17 cellular contexts compared by ENCODE assay signal in the genomic region with DNA sequence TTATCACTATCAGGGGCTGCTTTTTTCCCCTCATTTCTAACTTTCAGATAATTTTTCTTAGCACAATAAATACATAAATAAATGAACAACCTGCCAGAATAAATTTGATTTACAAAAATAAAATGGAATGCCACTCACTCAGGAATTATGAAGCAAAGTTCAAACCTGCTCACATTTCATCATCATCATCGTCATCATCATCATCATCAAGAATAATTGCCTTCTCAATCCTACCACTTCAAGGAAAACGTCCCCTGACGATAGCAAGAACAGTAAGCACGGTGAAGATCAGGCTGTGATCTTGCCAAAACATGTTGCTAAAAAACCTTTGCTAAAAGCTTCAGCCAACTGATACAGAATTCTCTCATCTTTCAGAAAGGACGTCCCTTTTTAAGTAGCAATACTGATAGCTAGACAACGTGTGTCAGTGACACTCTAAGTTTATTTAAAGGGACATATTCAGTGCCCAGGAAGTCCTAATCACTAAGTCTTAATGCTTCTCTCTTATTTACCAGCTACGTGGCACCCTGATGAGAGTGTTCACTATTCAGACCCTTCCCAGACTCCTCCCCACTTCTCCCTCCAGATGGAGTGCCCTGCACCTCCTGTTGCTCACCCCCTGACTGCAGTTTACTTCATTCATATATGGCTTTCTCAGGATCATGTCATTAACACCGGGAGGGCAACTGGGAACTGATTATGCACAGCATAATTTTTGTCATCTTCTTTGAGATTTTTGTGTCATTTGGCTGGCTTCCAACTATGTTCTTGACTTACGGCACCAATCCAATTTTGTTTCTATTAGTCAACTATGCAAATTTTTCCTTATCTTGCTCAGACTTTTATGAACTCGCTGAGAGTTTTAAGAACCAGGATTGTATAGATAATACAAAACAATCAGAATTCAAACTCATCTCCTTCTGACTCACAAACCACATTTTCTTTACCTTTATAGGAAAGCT.
DNase-seq lines count a peak whose midpoint lies in the region; ATAC-seq and TF ChIP-seq lines count a peak whose summit lies in the region.
"Had no signal": no experiment of that assay in that cellular context is flagged by ENCODE, and none has a peak within 500 bp of the region (broad histone marks: within the 10 kb centered on the region; RNA-seq: fewer than 3 reads in every experiment).

No MANE protein-coding gene starts in this region.

- no peaks in the 10 kb centered on the region for H3K27me3 ChIP-seq in foreskin keratinocyte
- H3K27me3 ChIP-seq in spleen (replicated peaks in 1 of 7) = no peaks in the 10 kb centered on the region
- H3K27me3 ChIP-seq: BLaER1 had no signal

- H3K36me3 ChIP-seq in spleen = no peaks in the 10 kb centered on the region
- H3K36me3 ChIP-seq: BLaER1 had no signal

- no peaks in the 10 kb centered on the region for H3K9me3 Mint-ChIP-seq in nephron progenitor cell

- no peak overlapping the region for H3K4me3 Mint-ChIP-seq in nephron progenitor cell

- H3K4me1 ChIP-seq in foreskin keratinocyte = no peaks in the 10 kb centered on the region
- no peaks in the 10 kb centered on the region for H3K4me1 ChIP-seq in spleen
- H3K4me1 ChIP-seq: BLaER1 had no signal

- WGBS in spleen, 5 donors = 44 to 59% (median 56%) methylated on average over 10 of the region's 10 CpGs

- DNase-seq in DMS 273 (lab: John Stamatoyannopoulos, UW; ENCODE audit: unreplicated experiment) = peak; percentile 15
- DNase-seq in DMS 273 treated with DMSO at 0.1 percent for 48 hours (lab: John Stamatoyannopoulos, UW) = no peak
- peak; percentile 10 for DNase-seq in G401 (ENCODE audit: low spot score)
- DNase-seq in NCI-H748 (lab: John Stamatoyannopoulos, UW; ENCODE audit: unreplicated experiment) = peak; percentile 44
- peak in 1 of 2 donors; percentile 7 for DNase-seq in foreskin keratinocyte
- no peak for DNase-seq in nephron progenitor cell
- DNase-seq in spleen = no peak
- DNase-seq in pons (ENCODE audit: low spot score) = no peak
- DNase-seq: KG1, NCI-H1092, NCI-H1930, NCI-H774, SIG-M5 had no signal

- no peaks in the 10 kb centered on the region for H3K27me3 Mint-ChIP-seq in nephron progenitor cell (ENCODE audit: low read depth, poor library complexity)

- intact Hi-C loops in spleen (cut with DNase I; ENCODE audit: low total_unique reads) = no loop called here

- TF ChIP-seq POLR2A in spleen (IDR thresholded peaks at IDR 0.05) = no peak

- no peaks in the 10 kb centered on the region for H3K36me3 Mint-ChIP-seq in nephron progenitor cell (ENCODE audit: low read depth)

- H3K4me1 Mint-ChIP-seq in nephron progenitor cell = peaks cover 11% of the 10 kb centered on the region

- in situ Hi-C loops in G401 (cut with HindIII; ENCODE audit: low sequenced_read_pairs) = no loop called here

- no peak overlapping the region for H3K4me3 ChIP-seq in spleen
- H3K4me3 ChIP-seq: BLaER1, GM12878 had no signal

- no peak overlapping the region for H3K27ac Mint-ChIP-seq in nephron progenitor cell

- ATAC-seq in foreskin keratinocyte = peak; percentile 18
- ATAC-seq: GM12878, HCT116 had no signal

- TF ChIP-seq CTCF in foreskin keratinocyte (conservative IDR thresholded peaks at IDR 0.05) (no peak), nephron progenitor cell (IDR thresholded peaks at IDR 0.05) (no peak), spleen (IDR thresholded peaks at IDR 0.05 in 8 of 11, conservative IDR thresholded peaks at IDR 0.05 in 3 of 11) (no peak)

- no peak overlapping the region for H3K27ac ChIP-seq in foreskin keratinocyte
- no peak overlapping the region for H3K27ac ChIP-seq in spleen
- H3K27ac ChIP-seq: 22Rv1, BLaER1 had no signal

- H3K9me3 ChIP-seq in spleen = no peaks in the 10 kb centered on the region
- H3K9me3 ChIP-seq: BLaER1 had no signal

Comparison
In these comparisons a context has a peak if more than half of its experiments do, and no peak if none do; other contexts are left out.
1. DNase-seq: peak in DMS 273 (single experiment), G401 (single experiment) and NCI-H748 (single experiment); none in DMS 273 treated with DMSO at 0.1 percent for 48 hours (single experiment), nephron progenitor cell (single experiment), spleen (single experiment) and pons (single experiment).